28 cellular contexts compared by ENCODE assay signal in genomic region chr2:84797271-84797670, GRCh38.
"Had no signal": no experiment of that assay in that cellular context is flagged by ENCODE, and none has a peak within 500 bp of the region (broad histone marks: within the 10 kb centered on the region; RNA-seq: fewer than 3 reads in every experiment).

No MANE protein-coding gene starts in this region.

- DNase-seq: activated B cell treated with CpG ODN at 0.5 μM for 24 hours; activated CD8-positive, alpha-beta memory T cell treated with anti-CD3 and anti-CD28 coated beads, Interleukin-2, amount 10 ng/mL, durations not matched to agents 7 days and 5 days; activated CD8-positive, alpha-beta T cell treated with anti-CD3 and anti-CD28 coated beads, Interleukin-2, amount 10 ng/mL, durations not matched to agents 7 days and 5 days; activated naive CD4-positive, alpha-beta T cell; activated T-cell treated with anti-CD3 and anti-CD28 coated beads, Interleukin-2, amount 50 U/mL, for 72 hours; brain microvascular endothelial cell; effector CD4-positive, alpha-beta T cell; esophagus squamous epithelium; foreskin melanocyte; glutamatergic neuron; left cardiac atrium; midbrain; naive thymus-derived CD8-positive, alpha-beta T cell; occipital lobe; right lobe of liver; stimulated activated CD4-positive, alpha-beta T cell treated with anti-CD3 and anti-CD28 coated beads, Interleukin-12 subunit alpha, Interleukin-12 subunit beta, amount 100 ng/mL, for 4 hours; stimulated activated CD4-positive, alpha-beta T cell treated with anti-CD3 and anti-CD28 coated beads, Interleukin-4, amount 100 ng/mL, for 1 hour; T-helper 1 cell had no signal

- H3K27ac ChIP-seq: ascending aorta, brain microvascular endothelial cell, epithelial cell of prostate, esophagus squamous epithelium, right lobe of liver, skin epidermis, tibial nerve had no signal

- ATAC-seq: activated CD8-positive, alpha-beta memory T cell treated with anti-CD3 and anti-CD28 coated beads, Interleukin-2, amount 10 ng/mL, durations not matched to agents 7 days and 5 days; activated CD8-positive, alpha-beta T cell treated with anti-CD3 and anti-CD28 coated beads, Interleukin-2, amount 10 ng/mL, durations not matched to agents 7 days and 5 days; activated naive CD4-positive, alpha-beta T cell treated with anti-CD3 and anti-CD28 coated beads, Interleukin-2, amount 50 U/mL, for 72 hours; activated T-cell treated with anti-CD3 and anti-CD28 coated beads, Interleukin-2, amount 50 U/mL, for 72 hours; left cardiac atrium; naive thymus-derived CD8-positive, alpha-beta T cell; right lobe of liver had no signal

- H3K4me3 Mint-ChIP-seq: activated B cell treated with CpG ODN at 0.5 μM for 24 hours; activated CD8-positive, alpha-beta memory T cell treated with anti-CD3 and anti-CD28 coated beads, Interleukin-2, amount 10 ng/mL, durations not matched to agents 7 days and 5 days; activated CD8-positive, alpha-beta T cell treated with anti-CD3 and anti-CD28 coated beads, Interleukin-2, amount 10 ng/mL, durations not matched to agents 7 days and 5 days; activated T-cell treated with anti-CD3 and anti-CD28 coated beads, Interleukin-2, amount 50 U/mL, for 72 hours; dendritic cell treated with granulocyte-macrophage colony-stimulating factor and Interleukin-4, amounts not matched to agents 40 ng/mL and 50 ng/mL, for 4 days; memory B cell; naive thymus-derived CD8-positive, alpha-beta T cell; neural crest cell; stimulated activated naive CD8-positive, alpha-beta T cell treated with anti-CD3 and anti-CD28 coated beads, Interleukin-15, Interleukin-2, amounts not matched to agents 100 ng/mL and 50 ng/mL, for 24 hours; T-helper 2 cell treated with Interferon-gamma antibody and Interleukin-4, amounts not matched to agents 5 μg/mL and 100 μg/mL, for 36 hours had no signal

- H3K27me3 Mint-ChIP-seq: activated B cell treated with CpG ODN at 0.5 μM for 24 hours; activated CD8-positive, alpha-beta memory T cell treated with anti-CD3 and anti-CD28 coated beads, Interleukin-2, amount 10 ng/mL, durations not matched to agents 7 days and 5 days; naive thymus-derived CD8-positive, alpha-beta T cell; stimulated activated naive CD8-positive, alpha-beta T cell treated with anti-CD3 and anti-CD28 coated beads, Interleukin-15, Interleukin-2, amounts not matched to agents 100 ng/mL and 50 ng/mL, for 24 hours had no signal

- H3K27ac Mint-ChIP-seq: activated B cell treated with CpG ODN at 0.5 μM for 24 hours; activated CD8-positive, alpha-beta memory T cell treated with anti-CD3 and anti-CD28 coated beads, Interleukin-2, amount 10 ng/mL, durations not matched to agents 7 days and 5 days; activated CD8-positive, alpha-beta T cell treated with anti-CD3 and anti-CD28 coated beads, Interleukin-2, amount 10 ng/mL, durations not matched to agents 7 days and 5 days; activated naive CD4-positive, alpha-beta T cell treated with anti-CD3 and anti-CD28 coated beads, Interleukin-2, amount 50 U/mL, for 72 hours; activated T-cell treated with anti-CD3 and anti-CD28 coated beads, Interleukin-2, amount 50 U/mL, for 72 hours; dendritic cell treated with granulocyte-macrophage colony-stimulating factor and Interleukin-4, amounts not matched to agents 40 ng/mL and 50 ng/mL, for 4 days; memory B cell; stimulated activated naive CD8-positive, alpha-beta T cell treated with anti-CD3 and anti-CD28 coated beads, Interleukin-15, Interleukin-2, amounts not matched to agents 100 ng/mL and 50 ng/mL, for 24 hours; T-helper 2 cell treated with Interferon-gamma antibody and Interleukin-4, amounts not matched to agents 5 μg/mL and 100 μg/mL, for 36 hours had no signal

- H3K4me1 Mint-ChIP-seq: activated B cell treated with CpG ODN at 0.5 μM for 24 hours, memory B cell had no signal
